1 cellular context compared by ENCODE assay signal in genomic region chr17:3826191-3826590, GRCh38.
TF ChIP-seq lines count a peak whose summit lies in the region.

No MANE protein-coding gene starts in this region.

TF ChIP-seq in K562, 482 proteins besides CTCF, POLR2A, EP300 and RAD21:
- TF ChIP-seq PHF21A (IDR thresholded peaks at IDR 0.05; ENCODE audit: borderline replicate concordance, low read depth) = no peak
- TF ChIP-seq ARID2 (IDR thresholded peaks at IDR 0.05) = no peak
- 0 out of 2 replicates have a peak, but pooled peaks have one; percentile 15 for TF ChIP-seq ATF3 (IDR thresholded peaks at IDR 0.05)
- no peak for TF ChIP-seq ATF3 (CRISPR knock-in tag; conservative IDR thresholded peaks at IDR 0.05)
- TF ChIP-seq KDM2B (CRISPR knock-in tag; IDR thresholded peaks at IDR 0.05) = no peak
- TF ChIP-seq CBX2 (IDR thresholded peaks at IDR 0.05; ENCODE audit: insufficient read depth, low read length, poor library complexity, severe bottlenecking) = no peak
